Comparison of ENCODE assay signal across 8 cellular contexts in the genomic region with DNA sequence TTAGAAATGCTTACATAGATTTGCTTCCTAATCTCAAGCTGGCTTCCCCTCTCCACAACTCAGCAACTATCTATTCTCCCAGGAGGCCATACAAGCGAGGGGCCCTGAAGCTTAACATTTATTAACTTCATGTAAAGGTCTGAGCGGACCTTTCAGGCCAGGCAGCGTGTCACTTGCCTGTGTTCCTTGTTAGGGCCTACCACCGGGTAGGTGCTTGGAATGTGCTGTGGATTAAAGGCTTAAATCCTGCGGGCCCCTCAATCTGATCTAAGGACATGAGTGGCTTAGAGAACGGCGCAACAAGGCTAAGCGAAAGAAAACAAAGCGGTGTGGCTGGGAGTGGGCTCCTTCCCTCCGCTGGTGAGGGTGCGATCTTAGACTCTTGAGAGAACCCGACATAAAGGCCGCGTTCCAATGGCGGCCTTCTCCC. TPM values are rescaled to one million over a fixed set of nuclear protein-coding genes. Genes with fewer than 3 reads are reported as not detected.
A peak's percentile ranks its signal among the peaks of the same experiment; 100 is the strongest.
DNase-seq lines count a peak whose midpoint lies in the region; ATAC-seq and TF ChIP-seq lines count a peak whose summit lies in the region.

No MANE protein-coding gene starts in this region.

- TF ChIP-seq POLR2A in gastrocnemius medialis (IDR thresholded peaks at IDR 0.05): no peak

- H3K4me1 Mint-ChIP-seq in activated CD4-positive, alpha-beta memory T cell treated with anti-CD3 and anti-CD28 coated beads for 36 hours (ENCODE audit: low read depth): peaks cover 38% of the 10 kb centered on the region

- peak overlapping the region; percentile 84 for H3K4me3 ChIP-seq in cardiac muscle cell
- peak overlapping the region; percentile 82 to 97 (median 94) for H3K4me3 ChIP-seq in gastrocnemius medialis

- H3K27me3 Mint-ChIP-seq in activated CD4-positive, alpha-beta memory T cell treated with anti-CD3 and anti-CD28 coated beads for 36 hours: no peaks in the 10 kb centered on the region

- H3K4me3 Mint-ChIP-seq in activated CD4-positive, alpha-beta memory T cell treated with anti-CD3 and anti-CD28 coated beads for 36 hours: peak overlapping the region; percentile 89

- peak overlapping the region; percentile 97 for H3K27ac ChIP-seq in 22Rv1
- H3K27ac ChIP-seq in cardiac muscle cell: peak overlapping the region; percentile 100
- H3K27ac ChIP-seq in gastrocnemius medialis: peak overlapping the region; percentile 92 to 100 (median 98)

- H3K9me3 Mint-ChIP-seq in activated CD4-positive, alpha-beta memory T cell treated with anti-CD3 and anti-CD28 coated beads for 36 hours: no peaks in the 10 kb centered on the region

- H3K27ac Mint-ChIP-seq in activated CD4-positive, alpha-beta memory T cell treated with anti-CD3 and anti-CD28 coated beads for 36 hours: peak overlapping the region; percentile 96

- CTCF ChIA-PET in activated CD4-positive, alpha-beta memory T cell treated with anti-CD3 and anti-CD28 coated beads for 36 hours (lab: Charles Lee): interaction anchor here (1.0 to 1.3 kb wide), 5 partner anchors 13 to 525 kb away, joined by 3 to 5 read pairs (median 3); no protein-coding TSS in a partner anchor

- H3K4me1 ChIP-seq in cardiac muscle cell (ENCODE audit: low read depth) (peaks cover 25% of the 10 kb centered on the region), gastrocnemius medialis (peaks cover 46 to 51% of the 10 kb centered on the region in 2 donors)

- peak; percentile 0 for ATAC-seq in GM21390 (IDR thresholded peaks at IDR 0.05; ENCODE audit: unreplicated experiment)
- peak in 1 of 2 donors; percentile 11 for ATAC-seq in gastrocnemius medialis

- H3K9me3 ChIP-seq in cardiac muscle cell (ENCODE audit: low read depth): no peaks in the 10 kb centered on the region
- no peaks in the 10 kb centered on the region for H3K9me3 ChIP-seq in gastrocnemius medialis

- H3K27me3 ChIP-seq in cardiac muscle cell: no peaks in the 10 kb centered on the region
- no peaks in the 10 kb centered on the region for H3K27me3 ChIP-seq in gastrocnemius medialis

- no peaks in the 10 kb centered on the region for H3K36me3 ChIP-seq in cardiac muscle cell
- H3K36me3 ChIP-seq in gastrocnemius medialis: no peaks in the 10 kb centered on the region

- POLR2A ChIA-PET in activated CD4-positive, alpha-beta memory T cell treated with anti-CD3 and anti-CD28 coated beads for 36 hours (lab: Charles Lee): interaction anchor here (0.7 to 3.4 kb wide), 8 partner anchors 20 to 1175 kb away, joined by 3 to 27 read pairs (median 4); partner anchors contain the start of genes AFF4, PPP2CA, SLC22A5 and ZCCHC10

- TF ChIP-seq CTCF in 22Rv1 (IDR thresholded peaks at IDR 0.05): no peak
- TF ChIP-seq CTCF in cardiac muscle cell (IDR thresholded peaks at IDR 0.05; ENCODE audit: low read depth, low read length): no peak
- no peak for TF ChIP-seq CTCF in gastrocnemius medialis (IDR thresholded peaks at IDR 0.05 in 4 of 5, conservative IDR thresholded peaks at IDR 0.05 in 1 of 5)

- DNase-seq in activated CD4-positive, alpha-beta memory T cell treated with anti-CD3 and anti-CD28 coated beads for 36 hours: no peak
- DNase-seq in cardiac muscle cell (ENCODE audit: low read depth in 1 of 2, low spot score in 1 of 2) (no peak), gastrocnemius medialis (no peak), NCI-H1105 treated with DMSO at 0.1 percent for 48 hours (lab: John Stamatoyannopoulos, UW) (no peak), cortex of kidney (lab: John Stamatoyannopoulos, UW) (no peak), NCI-H1417 (lab: John Stamatoyannopoulos, UW) (no peak)

- intact Hi-C loops in activated CD4-positive, alpha-beta memory T cell treated with anti-CD3 and anti-CD28 coated beads for 36 hours (cut with micrococcal nuclease): loop anchor here (1.0 to 10.0 kb wide), 3 partner anchors 25 to 756 kb away; partner anchors contain the start of genes AFF4, SLC22A4 and ZCCHC10
- intact Hi-C loops in gastrocnemius medialis (cut with DNase I; ENCODE audit: low total_unique reads): loop anchor here (1.0 to 5.0 kb wide), 3 partner anchors 25 to 219 kb away; partner anchors contain the start of genes AFF4, SHROOM1 and ZCCHC10

- in situ Hi-C loops in gastrocnemius medialis (cut with MboI; ENCODE audit: low sequenced_read_pairs in 4 of 4): no loop called here

- peaks cover 22% of the 10 kb centered on the region for H3K36me3 Mint-ChIP-seq in activated CD4-positive, alpha-beta memory T cell treated with anti-CD3 and anti-CD28 coated beads for 36 hours

RNA-seq across cellular contexts. Expression of gene HSPA4, which starts 0.7 kb away (rescaled TPM):
- total RNA-seq in activated CD4-positive, alpha-beta memory T cell treated with anti-CD3 and anti-CD28 coated beads for 36 hours: 100 to 1,000 TPM; 221 to 236 TPM
- total RNA-seq in cardiac muscle cell (79.7 and 84.7 TPM in 2 replicates), gastrocnemius medialis (10 to 100 TPM; 62.6 to 96.4 (median 74.1) TPM)
- polyA plus RNA-seq in cardiac muscle cell: 57.1 and 75.1 TPM in 2 replicates

RNA-seq across cellular contexts. Expression of gene ZCCHC10, which starts 24.8 kb away (rescaled TPM):
- total RNA-seq in activated CD4-positive, alpha-beta memory T cell treated with anti-CD3 and anti-CD28 coated beads for 36 hours: 10 to 100 TPM; 22.6 to 25.5 TPM
- 7.8 and 14.8 TPM in 2 replicates for total RNA-seq in cardiac muscle cell
- polyA plus RNA-seq in cardiac muscle cell: 34.8 and 37.9 TPM in 2 replicates
- total RNA-seq in gastrocnemius medialis: 10 to 100 TPM in 3 of 4 donors, 1 to 10 TPM in 1; 8.9 to 28.9 (median 18.5) TPM
